11 cellular contexts compared by ENCODE assay signal in the genomic region with DNA sequence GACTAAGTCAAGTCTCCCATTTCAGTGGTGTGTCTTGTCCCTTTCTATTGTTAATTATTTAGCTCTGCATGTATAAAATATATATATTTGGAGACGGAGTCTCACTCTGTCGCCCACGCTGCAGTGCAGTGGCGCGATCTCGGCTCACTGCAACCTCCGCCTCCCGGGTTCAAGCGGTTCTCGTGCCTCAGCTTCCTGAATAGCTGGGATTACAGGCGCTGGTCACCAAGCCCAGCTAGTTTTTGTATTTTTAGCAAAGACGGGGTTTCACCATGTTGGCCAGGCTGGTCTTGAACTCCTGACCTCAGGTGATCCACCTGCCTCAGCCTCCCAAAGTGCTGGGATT. TPM values are rescaled to one million over a fixed set of nuclear protein-coding genes. Genes with fewer than 3 reads are reported as not detected.
DNase-seq lines count a peak whose midpoint lies in the region; ATAC-seq and TF ChIP-seq lines count a peak whose summit lies in the region.
"Not testable (repeated sequence)": the region's sequence is repeated elsewhere in the genome, so short reads cannot be mapped to it uniquely, and the experiment has no call there.
"Had no signal": no experiment of that assay in that cellular context is flagged by ENCODE, and none has a peak within 500 bp of the region (broad histone marks: within the 10 kb centered on the region; RNA-seq: fewer than 3 reads in every experiment).

No MANE protein-coding gene starts in this region.

- not testable (repeated sequence) for H4K8ac ChIP-seq in H9 (replicated peaks; ENCODE audit: insufficient read length, low read depth, low read length)

- H3T11ph ChIP-seq in H9 (ENCODE audit: low read length), result not testable (repeated sequence)

- H3K4me1 ChIP-seq in H9 (ENCODE audit: insufficient read depth, low read length), result not testable (repeated sequence)
- peaks cover 16% of the 10 kb centered on the region for H3K4me1 ChIP-seq in OCI-LY7 (ENCODE audit: insufficient read depth, low read length, poor library complexity, severe bottlenecking)
- H3K4me1 ChIP-seq in heart right ventricle, result peaks cover 3 to 51% (median 30%) of the 10 kb centered on the region in 9 donors

- H2BK20ac ChIP-seq in H9 (ENCODE audit: low read depth, low read length, poor library complexity, severe bottlenecking), result not testable (repeated sequence)

- H3K27me3 Mint-ChIP-seq in H9 (ENCODE audit: low read depth); natural killer cell treated with Interleukin-12 subunit alpha and Interleukin-12 subunit beta and Interleukin-15 and Interleukin-18, amount 100 ng/mL, for 72 hours: not testable (repeated sequence)
- H3K27me3 Mint-ChIP-seq in activated CD8-positive, alpha-beta T cell treated with anti-CD3 and anti-CD28 coated beads, Interleukin-2, amount 10 ng/mL, durations not matched to agents 7 days and 5 days (ENCODE audit: low read depth), result peaks cover 12% of the 10 kb centered on the region
- H3K27me3 Mint-ChIP-seq in central memory CD8-positive, alpha-beta T cell, result peaks cover 13% of the 10 kb centered on the region
- peaks cover 14% of the 10 kb centered on the region for H3K27me3 Mint-ChIP-seq in stimulated activated memory B cell treated with anti-CD40 and anti-IgM and Interleukin-4, amounts not matched to agents 10 μg/mL and 1 μg/mL and 100 μg/mL, for 72 hours

- H3K9me2 ChIP-seq in OCI-LY7 (ENCODE audit: insufficient read depth, low read length), result not testable (repeated sequence)

- H3K9me3 ChIP-seq in H9 (ENCODE audit: control insufficient read depth, low read depth, low read length); OCI-LY7 (ENCODE audit: low read length); heart right ventricle: not testable (repeated sequence)

- not testable (repeated sequence) for TF ChIP-seq CTCF in AG04449 (IDR thresholded peaks at IDR 0.05; ENCODE audit: insufficient read depth, low read length, missing control alignments); H9 (conservative IDR thresholded peaks at IDR 0.05); heart right ventricle (IDR thresholded peaks at IDR 0.05)
- TF ChIP-seq CTCF in OCI-LY7 (conservative IDR thresholded peaks at IDR 0.05; ENCODE audit: low read length), result 0 out of 2 replicates have a peak, but pooled peaks have one; percentile 11

- intact Hi-C loops in OCI-LY7 (cut with micrococcal nuclease; ENCODE audit: unreplicated experiment); heart right ventricle (cut with DNase I): not testable (repeated sequence)

- not testable (repeated sequence) for H3K9me3 Mint-ChIP-seq in H9; activated CD8-positive, alpha-beta T cell treated with anti-CD3 and anti-CD28 coated beads, Interleukin-2, amount 10 ng/mL, durations not matched to agents 7 days and 5 days (ENCODE audit: insufficient read depth); central memory CD8-positive, alpha-beta T cell; natural killer cell treated with Interleukin-12 subunit alpha and Interleukin-12 subunit beta and Interleukin-15 and Interleukin-18, amount 100 ng/mL, for 72 hours; stimulated activated memory B cell treated with anti-CD40 and anti-IgM and Interleukin-4, amounts not matched to agents 10 μg/mL and 1 μg/mL and 100 μg/mL, for 72 hours

- H2BK12ac ChIP-seq in H9 (ENCODE audit: insufficient read length, low read depth, low read length), result not testable (repeated sequence)

- not testable (repeated sequence) for DNase-seq in AG04449 (ENCODE audit: low read depth, low spot score); H9; OCI-LY7 (ENCODE audit: low spot score); activated CD8-positive, alpha-beta T cell treated with anti-CD3 and anti-CD28 coated beads, Interleukin-2, amount 10 ng/mL, durations not matched to agents 7 days and 5 days; central memory CD8-positive, alpha-beta T cell (ENCODE audit: low spot score in 2 of 2); heart right ventricle; natural killer cell treated with Interleukin-12 subunit alpha and Interleukin-12 subunit beta and Interleukin-15 and Interleukin-18, amount 100 ng/mL, for 72 hours (ENCODE audit: low spot score)

- not testable (repeated sequence) for H3K36me3 Mint-ChIP-seq in H9 (ENCODE audit: insufficient read depth in 1 of 3, low read depth in 3 of 3); activated CD8-positive, alpha-beta T cell treated with anti-CD3 and anti-CD28 coated beads, Interleukin-2, amount 10 ng/mL, durations not matched to agents 7 days and 5 days (ENCODE audit: low read depth); central memory CD8-positive, alpha-beta T cell (ENCODE audit: insufficient read depth); natural killer cell treated with Interleukin-12 subunit alpha and Interleukin-12 subunit beta and Interleukin-15 and Interleukin-18, amount 100 ng/mL, for 72 hours; stimulated activated memory B cell treated with anti-CD40 and anti-IgM and Interleukin-4, amounts not matched to agents 10 μg/mL and 1 μg/mL and 100 μg/mL, for 72 hours

- not testable (repeated sequence) for H3K27ac ChIP-seq in H9 (ENCODE audit: insufficient read length, low read depth, low read length); OCI-LY7 (ENCODE audit: low read depth, low read length, poor library complexity, severe bottlenecking)
- peak overlapping the region in 1 of 10 donors; percentile 95 for H3K27ac ChIP-seq in heart right ventricle

- POLR2A ChIA-PET in AG04449 (lab: Yijun Ruan, JAX); OCI-LY7 (lab: Charles Lee); activated CD8-positive, alpha-beta T cell treated with anti-CD3 and anti-CD28 coated beads, Interleukin-2, amount 10 ng/mL, durations not matched to agents 7 days and 5 days (lab: Charles Lee): not testable (repeated sequence)

- not testable (repeated sequence) for H4K20me1 ChIP-seq in H9 (ENCODE audit: control insufficient read depth, insufficient read depth, insufficient read length); OCI-LY7 (ENCODE audit: insufficient read depth, low read length)

- H2AK5ac ChIP-seq in H9 (ENCODE audit: insufficient read length, low read length), result not testable (repeated sequence)

- not testable (repeated sequence) for H3K79me2 ChIP-seq in H9 (ENCODE audit: insufficient read depth, low read length)
- peaks cover 43% of the 10 kb centered on the region for H3K79me2 ChIP-seq in OCI-LY7 (ENCODE audit: insufficient read depth, low read depth, low read length)

- not testable (repeated sequence) for BruUV-seq in OCI-LY7 (replicated peaks; lab: Mats Ljungman, UMichigan)

- not testable (repeated sequence) for H2BK120ac ChIP-seq in H9 (ENCODE audit: low read depth, low read length, poor library complexity, severe bottlenecking)

- H3K4me1 Mint-ChIP-seq in H9, result peaks cover 7 to 11% of the 10 kb centered on the region in 2 experiments; a peak in 2 of 4 replicates
- H3K4me1 Mint-ChIP-seq in activated CD8-positive, alpha-beta T cell treated with anti-CD3 and anti-CD28 coated beads, Interleukin-2, amount 10 ng/mL, durations not matched to agents 7 days and 5 days (ENCODE audit: low read depth); central memory CD8-positive, alpha-beta T cell; natural killer cell treated with Interleukin-12 subunit alpha and Interleukin-12 subunit beta and Interleukin-15 and Interleukin-18, amount 100 ng/mL, for 72 hours (ENCODE audit: low read depth in 2 of 2): not testable (repeated sequence)
- peaks cover 10% of the 10 kb centered on the region for H3K4me1 Mint-ChIP-seq in stimulated activated memory B cell treated with anti-CD40 and anti-IgM and Interleukin-4, amounts not matched to agents 10 μg/mL and 1 μg/mL and 100 μg/mL, for 72 hours

- peak overlapping the region; percentile 26; the same call in 1 of the 2 replicates for H3K4me3 ChIP-seq in AG04449 (ENCODE audit: low read depth, low read length)
- H3K4me3 ChIP-seq in OCI-LY7 (ENCODE audit: low read depth, low read length, poor library complexity, severe bottlenecking), result peak overlapping the region; percentile 95
- H3K4me3 ChIP-seq in heart right ventricle, result peak overlapping the region in 7 of 10 donors; percentile 81 to 100 (median 96)

- peaks cover 26% of the 10 kb centered on the region for H3K36me3 ChIP-seq in OCI-LY7 (ENCODE audit: insufficient read depth, low read length)
- H3K36me3 ChIP-seq in heart right ventricle, result peaks cover 0 to 19% (median 0%) of the 10 kb centered on the region in 9 donors

- H3K9ac ChIP-seq in H9 (ENCODE audit: extremely low read depth, insufficient read length, low read length), result not testable (repeated sequence)

- not testable (repeated sequence) for H3K23ac ChIP-seq in H9 (ENCODE audit: insufficient read length, low read depth, low read length)

- H4K5ac ChIP-seq in H9 (ENCODE audit: insufficient read length, low read depth, low read length), result not testable (repeated sequence)

- H3K14ac ChIP-seq in H9 (ENCODE audit: insufficient read depth, low read length), result not testable (repeated sequence)

- H3K4me2 ChIP-seq in H9 (ENCODE audit: insufficient read depth, insufficient read length, low read length) (peak overlapping the region; percentile 100), OCI-LY7 (ENCODE audit: low read length) (peak overlapping the region; percentile 72)

- H3K4ac ChIP-seq in H9 (ENCODE audit: low read depth, low read length), result not testable (repeated sequence)

- ATAC-seq in activated CD8-positive, alpha-beta T cell treated with anti-CD3 and anti-CD28 coated beads, Interleukin-2, amount 10 ng/mL, durations not matched to agents 7 days and 5 days; heart right ventricle; natural killer cell treated with Interleukin-12 subunit alpha and Interleukin-12 subunit beta and Interleukin-15 and Interleukin-18, amount 100 ng/mL, for 72 hours; stimulated activated memory B cell treated with anti-CD40 and anti-IgM and Interleukin-4, amounts not matched to agents 10 μg/mL and 1 μg/mL and 100 μg/mL, for 72 hours: not testable (repeated sequence)
- peak; percentile 7 for ATAC-seq in central memory CD8-positive, alpha-beta T cell (replicated peaks; ENCODE audit: extremely low read depth, poor library complexity, severe bottlenecking)

- not testable (repeated sequence) for H3K23me2 ChIP-seq in H9 (ENCODE audit: insufficient read length, low read depth, low read length, poor library complexity, severe bottlenecking)

- CTCF ChIA-PET in AG04449 (lab: Yijun Ruan, JAX) (interaction anchor here (0.6 to 9.4 kb wide), 14 partner anchors 8 to 345 kb away, joined by 3 to 82 read pairs (median 6); partner anchors contain the start of gene RD3L), OCI-LY7 (lab: Charles Lee; ENCODE audit: unreplicated experiment) (interaction anchor here (0.6 kb wide), 1 partner anchor 230 kb away, joined by 5 read pairs; no protein-coding TSS in a partner anchor)
- CTCF ChIA-PET in activated CD8-positive, alpha-beta T cell treated with anti-CD3 and anti-CD28 coated beads, Interleukin-2, amount 10 ng/mL, durations not matched to agents 7 days and 5 days (lab: Charles Lee), result interaction anchor here (0.7 to 4.7 kb wide), 12 partner anchors 8 to 360 kb away, joined by 3 to 52 read pairs (median 4); partner anchors contain the start of gene BAG5

- no CpG with 5 or more reads among the region's 12 CpGs for WGBS in H9 (ENCODE audit: extremely low coverage, insufficient read length, low lambda C conversion rate)
- WGBS in heart right ventricle, 2 donors, result 64 to 66% methylated on average over 12 of the region's 12 CpGs

- not testable (repeated sequence) for H3K27ac Mint-ChIP-seq in H9; activated CD8-positive, alpha-beta T cell treated with anti-CD3 and anti-CD28 coated beads, Interleukin-2, amount 10 ng/mL, durations not matched to agents 7 days and 5 days; central memory CD8-positive, alpha-beta T cell (ENCODE audit: low read depth); natural killer cell treated with Interleukin-12 subunit alpha and Interleukin-12 subunit beta and Interleukin-15 and Interleukin-18, amount 100 ng/mL, for 72 hours; stimulated activated memory B cell treated with anti-CD40 and anti-IgM and Interleukin-4, amounts not matched to agents 10 μg/mL and 1 μg/mL and 100 μg/mL, for 72 hours

- H3K56ac ChIP-seq in H9 (ENCODE audit: insufficient read length, low read depth, low read length), result not testable (repeated sequence)

- H3K79me1 ChIP-seq in H9 (ENCODE audit: insufficient read depth, low read depth, low read length, poor library complexity, severe bottlenecking), result not testable (repeated sequence)

- not testable (repeated sequence) for H2BK5ac ChIP-seq in H9 (ENCODE audit: insufficient read length, low read length)

- H2AFZ ChIP-seq in H9 (ENCODE audit: low read length), result peak overlapping the region; percentile 95
- H2AFZ ChIP-seq in OCI-LY7 (ENCODE audit: low read length), result peak overlapping the region; percentile 99

- not testable (repeated sequence) for H2BK15ac ChIP-seq in H9 (ENCODE audit: low read depth, low read length)

- peak overlapping the region; percentile 66 to 92 for H3K4me3 Mint-ChIP-seq in H9
- peak overlapping the region; percentile 91 for H3K4me3 Mint-ChIP-seq in activated CD8-positive, alpha-beta T cell treated with anti-CD3 and anti-CD28 coated beads, Interleukin-2, amount 10 ng/mL, durations not matched to agents 7 days and 5 days
- peak overlapping the region; percentile 89 for H3K4me3 Mint-ChIP-seq in central memory CD8-positive, alpha-beta T cell
- peak overlapping the region; percentile 96 for H3K4me3 Mint-ChIP-seq in natural killer cell treated with Interleukin-12 subunit alpha and Interleukin-12 subunit beta and Interleukin-15 and Interleukin-18, amount 100 ng/mL, for 72 hours
- H3K4me3 Mint-ChIP-seq in stimulated activated memory B cell treated with anti-CD40 and anti-IgM and Interleukin-4, amounts not matched to agents 10 μg/mL and 1 μg/mL and 100 μg/mL, for 72 hours, result peak overlapping the region; percentile 85

- not testable (repeated sequence) for H3K18ac ChIP-seq in H9 (ENCODE audit: insufficient read length, low read depth, low read length)

- H3K27me3 ChIP-seq in H9 (ENCODE audit: insufficient read depth, low read length), result not testable (repeated sequence)
- H3K27me3 ChIP-seq in heart right ventricle, result peaks cover 0 to 10% (median 0%) of the 10 kb centered on the region in 7 donors

- not testable (repeated sequence) for H4K91ac ChIP-seq in H9 (ENCODE audit: insufficient read length, low read depth, low read length)

RNA-seq across cellular contexts. Expression of gene TDRD9, which starts 6.4 kb away (rescaled TPM):
- total RNA-seq in H9 (2021) (not detected in 2 replicates), OCI-LY7 (2022) (not detected in 2 replicates), heart right ventricle (1 to 10 TPM in 7 of 10 donors, under 1 TPM in 3; 0.55 to 7.4 (median 2.1) TPM)
- total RNA-seq in OCI-LY7 (2014; rRNA removed; shearing (Covaris generic)), result not detected in 2 replicates
- total RNA-seq in activated CD8-positive, alpha-beta T cell treated with anti-CD3 and anti-CD28 coated beads, Interleukin-2, amount 10 ng/mL, durations not matched to agents 7 days and 5 days, result 1 to 10 TPM; 1.3 to 2.7 TPM
- polyA plus RNA-seq in heart right ventricle, result 1 to 10 TPM; 2.2 to 8.4 TPM
- total RNA-seq in natural killer cell treated with Interleukin-12 subunit alpha and Interleukin-12 subunit beta and Interleukin-15 and Interleukin-18, amount 100 ng/mL, for 72 hours, result 1 to 10 TPM; 1.1 to 2.1 TPM
- total RNA-seq: Daoy had no signal

RNA-seq across cellular contexts. Expression of gene RD3L, which starts 20.5 kb away (rescaled TPM):
- not detected in 2 replicates for total RNA-seq in H9 (2021)
- total RNA-seq in OCI-LY7 (2014; rRNA removed; shearing (Covaris generic)), result not detected in 2 replicates
- not detected in 2 replicates for total RNA-seq in OCI-LY7 (2022)
- not detected for total RNA-seq in activated CD8-positive, alpha-beta T cell treated with anti-CD3 and anti-CD28 coated beads, Interleukin-2, amount 10 ng/mL, durations not matched to agents 7 days and 5 days
- 10 to 100 TPM; 17.8 to 42.1 (median 25.3) TPM for total RNA-seq in heart right ventricle
- 10 to 100 TPM in 1 of 2 donors, 1 to 10 TPM in 1; 2.9 to 26.6 TPM for polyA plus RNA-seq in heart right ventricle
- total RNA-seq in natural killer cell treated with Interleukin-12 subunit alpha and Interleukin-12 subunit beta and Interleukin-15 and Interleukin-18, amount 100 ng/mL, for 72 hours, result not detected
- total RNA-seq: Daoy, renal cortical epithelial cell, suprapubic skin had no signal

Comparison
In these comparisons a context has a peak if more than half of its experiments do, and no peak if none do; other contexts are left out.
1. H3K4me3 ChIP-seq: peak in every context shown above with its lines; median percentile 96 in heart right ventricle; 95 in OCI-LY7; 26 in AG04449.
2. RNA of gene RD3L, which starts 20.5 kb away (total RNA-seq): 17.8 to 42.1 TPM in heart right ventricle; not detected in H9, not detected in OCI-LY7, not detected in activated CD8-positive, alpha-beta T cell treated with anti-CD3 and anti-CD28 coated beads, Interleukin-2, amount 10 ng/mL, durations not matched to agents 7 days and 5 days and not detected in natural killer cell treated with Interleukin-12 subunit alpha and Interleukin-12 subunit beta and Interleukin-15 and Interleukin-18, amount 100 ng/mL, for 72 hours; every median in the first group is over 10 times any median in the second.
3. Peak in every context shown above with its lines, with median percentiles within 50 percentile points of each other: H3K4me3 Mint-ChIP-seq.